ENCODE assay signal across 10 cellular contexts in the genomic region with DNA sequence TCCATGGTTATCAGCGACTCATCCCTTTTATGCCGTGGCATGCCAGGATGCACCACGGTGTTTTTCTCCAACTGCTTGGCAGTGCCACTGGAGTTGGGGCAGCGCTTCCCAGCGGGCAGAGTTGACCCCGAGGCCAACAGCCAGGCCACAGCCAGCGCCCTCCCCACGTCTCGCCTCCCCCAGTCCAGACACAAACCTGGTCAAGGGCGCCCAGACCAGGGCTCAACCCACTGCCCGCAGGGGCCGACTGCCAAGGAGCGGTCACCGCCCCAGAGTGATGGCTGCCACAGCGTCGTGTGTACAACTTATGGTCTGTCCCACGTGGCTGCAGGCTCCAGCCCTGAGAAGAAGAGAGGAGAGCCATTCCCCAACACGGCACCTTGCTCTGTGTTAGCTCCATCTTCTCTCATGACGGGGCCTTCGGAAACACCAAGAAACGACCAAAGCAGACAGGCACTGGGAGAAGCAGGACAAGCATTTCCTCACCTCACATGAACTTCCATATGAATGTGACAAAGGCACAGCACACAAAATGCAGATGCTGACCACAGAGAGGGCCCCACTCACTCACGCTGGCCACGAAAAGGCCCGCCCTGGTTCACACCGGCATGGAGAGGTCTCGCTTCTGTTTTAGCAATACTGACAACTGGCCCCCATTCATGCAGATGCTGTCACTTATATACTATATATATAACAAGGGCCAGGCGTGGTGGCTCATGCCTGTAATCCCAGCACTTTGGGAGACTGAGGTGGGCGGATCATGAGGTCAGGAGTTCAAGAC. TPM values are rescaled to one million over a fixed set of nuclear protein-coding genes. Genes with fewer than 3 reads are reported as not detected.
DNase-seq lines count a peak whose midpoint lies in the region; ATAC-seq and TF ChIP-seq lines count a peak whose summit lies in the region.
"Had no signal": no experiment of that assay in that cellular context is flagged by ENCODE, and none has a peak within 500 bp of the region (broad histone marks: within the 10 kb centered on the region; RNA-seq: fewer than 3 reads in every experiment).

No MANE protein-coding gene starts in this region.

- peaks cover 24 to 29% of the 10 kb centered on the region in 2 donors for H3K4me1 ChIP-seq in duodenal mucosa (ENCODE audit: control insufficient read depth in 1 of 2, insufficient read depth in 2 of 2, low read length in 2 of 2)

- H3K9ac ChIP-seq in duodenal mucosa (ENCODE audit: low read depth in 1 of 2, low read length in 2 of 2): peak overlapping the region in 1 of 2 donors; percentile 13

- H3K27me3 Mint-ChIP-seq in activated T-cell treated with anti-CD3 and anti-CD28 coated beads, Interleukin-2, amount 50 U/mL, for 4 hours (ENCODE audit: low read depth): no peaks in the 10 kb centered on the region
- H3K27me3 Mint-ChIP-seq in stimulated activated memory B cell treated with anti-CD40 and anti-IgM and Interleukin-4, amounts not matched to agents 10 μg/mL and 1 μg/mL and 100 μg/mL, for 72 hours: no peaks in the 10 kb centered on the region
- no peaks in the 10 kb centered on the region for H3K27me3 Mint-ChIP-seq in Calu3 (ENCODE audit: unreplicated experiment)
- H3K27me3 Mint-ChIP-seq: progenitor cell of endocrine pancreas had no signal

- no TSS peak for BruUV-seq in Calu3 (replicated peaks; lab: Mats Ljungman, UMichigan)

- H3K36me3 Mint-ChIP-seq in activated T-cell treated with anti-CD3 and anti-CD28 coated beads, Interleukin-2, amount 50 U/mL, for 4 hours (ENCODE audit: insufficient read depth): peaks cover 5% of the 10 kb centered on the region
- peaks cover 7% of the 10 kb centered on the region for H3K36me3 Mint-ChIP-seq in stimulated activated memory B cell treated with anti-CD40 and anti-IgM and Interleukin-4, amounts not matched to agents 10 μg/mL and 1 μg/mL and 100 μg/mL, for 72 hours
- peaks cover 44% of the 10 kb centered on the region for H3K36me3 Mint-ChIP-seq in Calu3 (ENCODE audit: insufficient read depth, unreplicated experiment)

- no peak for DNase-seq in activated T-cell treated with anti-CD3 and anti-CD28 coated beads, Interleukin-2, amount 50 U/mL, for 4 hours
- DNase-seq in activated T-cell treated with anti-CD3 and anti-CD28 coated beads for 4 hours (no peak), NB4 (ENCODE audit: low read depth) (peak; percentile 25), iPS-NIHi7 (ENCODE audit: extremely low spot score) (no peak), Calu3 (no peak)

- peaks cover 62% of the 10 kb centered on the region for H3K4me1 Mint-ChIP-seq in activated T-cell treated with anti-CD3 and anti-CD28 coated beads, Interleukin-2, amount 50 U/mL, for 4 hours (ENCODE audit: low read depth)
- peaks cover 52% of the 10 kb centered on the region for H3K4me1 Mint-ChIP-seq in stimulated activated memory B cell treated with anti-CD40 and anti-IgM and Interleukin-4, amounts not matched to agents 10 μg/mL and 1 μg/mL and 100 μg/mL, for 72 hours
- peaks cover 26% of the 10 kb centered on the region for H3K4me1 Mint-ChIP-seq in Calu3 (ENCODE audit: low read depth, unreplicated experiment)

- no peaks in the 10 kb centered on the region for H3K27me3 ChIP-seq in duodenal mucosa (ENCODE audit: control insufficient read depth in 1 of 2, insufficient read depth in 2 of 2, low read length in 2 of 2)
- H3K27me3 ChIP-seq: gastroesophageal sphincter had no signal

- no peak for TF ChIP-seq CTCF in NB4 (IDR thresholded peaks at IDR 0.05; ENCODE audit: low read depth, low read length)
- TF ChIP-seq CTCF in Calu3 (IDR thresholded peaks at IDR 0.05; ENCODE audit: unreplicated experiment): no peak

- no peaks in the 10 kb centered on the region for H3K36me3 ChIP-seq in duodenal mucosa (ENCODE audit: control insufficient read depth in 1 of 2, insufficient read depth in 2 of 2, low read length in 2 of 2)

- no peak for TF ChIP-seq POLR2A in NB4 (IDR thresholded peaks at IDR 0.05; ENCODE audit: extremely low read depth, insufficient read length)

- intact Hi-C loops in Calu3 (cut with micrococcal nuclease; ENCODE audit: unreplicated experiment): no loop called here

- no peaks in the 10 kb centered on the region for H3K9me3 ChIP-seq in duodenal mucosa (ENCODE audit: control insufficient read depth in 1 of 2, low read length in 2 of 2)
- H3K9me3 ChIP-seq: gastroesophageal sphincter had no signal

- CTCF ChIA-PET in Calu3 (lab: Charles Lee): interaction anchor here (0.7 kb wide), 1 partner anchor 1528 kb away, joined by 4 read pairs; no protein-coding TSS in a partner anchor

- H3K4me3 ChIP-seq in NB4 (ENCODE audit: low read depth, low read length): no peak overlapping the region
- peak overlapping the region; percentile 36 to 39 for H3K4me3 ChIP-seq in duodenal mucosa (ENCODE audit: low read depth in 1 of 2, low read length in 2 of 2)

- ATAC-seq in activated T-cell treated with anti-CD3 and anti-CD28 coated beads, Interleukin-2, amount 50 U/mL, for 4 hours: no peak
- ATAC-seq in stimulated activated memory B cell treated with anti-CD40 and anti-IgM and Interleukin-4, amounts not matched to agents 10 μg/mL and 1 μg/mL and 100 μg/mL, for 72 hours: no peak
- no peak for ATAC-seq in activated CD4-positive, CD25-positive, alpha-beta regulatory T cell treated with anti-CD3 and anti-CD28 coated beads, Interleukin-2, amount 50 U/mL, for 24 hours
- ATAC-seq: gastroesophageal sphincter had no signal

- peak overlapping the region; percentile 70 for H3K4me3 Mint-ChIP-seq in activated T-cell treated with anti-CD3 and anti-CD28 coated beads, Interleukin-2, amount 50 U/mL, for 4 hours
- peak overlapping the region; percentile 63 for H3K4me3 Mint-ChIP-seq in stimulated activated memory B cell treated with anti-CD40 and anti-IgM and Interleukin-4, amounts not matched to agents 10 μg/mL and 1 μg/mL and 100 μg/mL, for 72 hours
- H3K4me3 Mint-ChIP-seq in Calu3 (ENCODE audit: low read depth, unreplicated experiment): no peak overlapping the region

- no peak overlapping the region for H3K27ac ChIP-seq in duodenal mucosa (ENCODE audit: low read depth, low read length)

- H3K27ac Mint-ChIP-seq in stimulated activated memory B cell treated with anti-CD40 and anti-IgM and Interleukin-4, amounts not matched to agents 10 μg/mL and 1 μg/mL and 100 μg/mL, for 72 hours: peak overlapping the region; percentile 60
- H3K27ac Mint-ChIP-seq in Calu3 (ENCODE audit: unreplicated experiment): no peak overlapping the region
- H3K27ac Mint-ChIP-seq: progenitor cell of endocrine pancreas had no signal

- H3K9me3 Mint-ChIP-seq in activated T-cell treated with anti-CD3 and anti-CD28 coated beads, Interleukin-2, amount 50 U/mL, for 4 hours: no peaks in the 10 kb centered on the region
- no peaks in the 10 kb centered on the region for H3K9me3 Mint-ChIP-seq in stimulated activated memory B cell treated with anti-CD40 and anti-IgM and Interleukin-4, amounts not matched to agents 10 μg/mL and 1 μg/mL and 100 μg/mL, for 72 hours
- H3K9me3 Mint-ChIP-seq in Calu3 (ENCODE audit: low read depth, unreplicated experiment): no peaks in the 10 kb centered on the region

RNA-seq across cellular contexts. Expression of a gene that starts 27.0 kb away (rescaled TPM):
- 10 to 100 TPM; 34.1 to 40.4 (median 35.4) TPM for total RNA-seq in activated T-cell treated with anti-CD3 and anti-CD28 coated beads, Interleukin-2, amount 50 U/mL, for 4 hours
- 49.8 and 52.5 TPM in 2 replicates for total RNA-seq in Calu3 (2022)

RNA-seq across cellular contexts. Expression of a gene that starts 42.6 kb away (rescaled TPM):
- not detected for total RNA-seq in activated T-cell treated with anti-CD3 and anti-CD28 coated beads, Interleukin-2, amount 50 U/mL, for 4 hours
- total RNA-seq in Calu3 (2022): 0.71 TPM in 1 of 2 replicates, not detected in the other

RNA-seq across cellular contexts. Expression of a gene that starts 44.8 kb away (rescaled TPM):
- 100 to 1,000 TPM; 124 to 136 (median 128) TPM for total RNA-seq in activated T-cell treated with anti-CD3 and anti-CD28 coated beads, Interleukin-2, amount 50 U/mL, for 4 hours
- total RNA-seq in Calu3 (2022): 115 and 126 TPM in 2 replicates

RNA-seq across cellular contexts. Expression of a gene that starts 45.2 kb away (rescaled TPM):
- not detected for total RNA-seq in activated T-cell treated with anti-CD3 and anti-CD28 coated beads, Interleukin-2, amount 50 U/mL, for 4 hours
- total RNA-seq in Calu3 (2022): 0.29 TPM in 1 of 2 replicates, not detected in the other

RNA-seq across cellular contexts. Expression of a gene that starts 49.8 kb away (rescaled TPM):
- total RNA-seq in activated T-cell treated with anti-CD3 and anti-CD28 coated beads, Interleukin-2, amount 50 U/mL, for 4 hours: under 1 TPM in 1 of 3 donors, not detected in 2; 0.18 TPM
- 0.85 and 1.7 TPM in 2 replicates for total RNA-seq in Calu3 (2022)
